1 cellular context compared by ENCODE assay signal in the genomic region with DNA sequence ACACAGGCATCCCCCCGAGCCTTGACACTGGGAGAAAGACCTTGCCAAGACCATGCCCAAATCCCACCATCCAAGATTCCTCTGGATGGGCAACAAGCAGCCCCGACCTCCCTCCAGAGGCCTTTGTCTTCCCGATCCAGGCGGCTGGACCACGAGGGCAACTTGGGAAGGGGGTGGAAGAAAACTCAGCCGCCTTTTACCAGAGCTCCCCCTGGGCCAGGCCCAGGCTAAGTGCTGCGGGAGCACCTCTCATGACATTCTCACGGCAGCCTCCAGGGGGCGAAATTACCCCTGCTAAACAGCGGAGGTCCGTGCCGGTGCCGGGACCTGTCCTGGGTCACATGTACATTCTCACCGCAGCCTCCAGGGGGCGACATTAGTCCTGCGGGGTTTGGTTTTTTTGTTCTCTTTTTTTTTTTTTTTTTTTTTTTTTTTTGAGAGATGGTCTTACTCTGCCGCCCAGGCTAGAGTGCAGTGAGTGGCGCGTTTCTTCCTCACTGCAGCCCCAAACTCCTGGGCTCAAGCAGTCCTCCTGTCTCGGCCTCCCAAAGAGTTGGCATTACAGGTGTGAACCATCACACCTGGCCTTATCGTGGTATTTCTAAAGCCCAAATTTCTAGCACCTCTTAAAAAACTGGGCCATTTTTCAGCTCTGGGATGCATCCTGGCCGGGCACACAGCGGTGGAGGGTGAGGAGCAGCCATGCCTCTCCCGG.
TF ChIP-seq lines count a peak whose summit lies in the region.

No MANE protein-coding gene starts in this region.

TF ChIP-seq in K562, 482 proteins besides CTCF, POLR2A, EP300 and RAD21 (continued from another document):
- TF ChIP-seq IRF9 (tag; IDR thresholded peaks at IDR 0.05), result no peak
